In genomic region chr12:7642876-7643309, GRCh38 we compare ENCODE assay signal across 9 cellular contexts. TPM values are rescaled to one million over a fixed set of nuclear protein-coding genes. Genes with fewer than 3 reads are reported as not detected.
DNase-seq lines count a peak whose midpoint lies in the region; ATAC-seq, FAIRE-seq and TF ChIP-seq lines count a peak whose summit lies in the region.
"Had no signal": no experiment of that assay in that cellular context is flagged by ENCODE, and none has a peak within 500 bp of the region (broad histone marks: within the 10 kb centered on the region; RNA-seq: fewer than 3 reads in every experiment).

No MANE protein-coding gene starts in this region.

- ATAC-seq in GM21723 (IDR thresholded peaks at IDR 0.05; ENCODE audit: unreplicated experiment), result no peak
- no peak for ATAC-seq in aorta (ENCODE audit: low FRiP score)

- TF ChIP-seq CTCF in AG09309 (IDR thresholded peaks at IDR 0.05; ENCODE audit: control insufficient read depth, insufficient read depth, low read depth, low read length, missing control alignments) (peak; percentile 38), GM12875 (IDR thresholded peaks at IDR 0.05; ENCODE audit: borderline replicate concordance, insufficient read depth, low read depth, low read length) (peak; percentile 33; the same call in 1 of the 2 replicates), fibroblast of pulmonary artery (IDR thresholded peaks at IDR 0.05; ENCODE audit: low read length, missing control alignments) (peak; percentile 35)

- FAIRE-seq in GM12892 (lab: Jason Lieb, UNC), result no peak

- in situ Hi-C loops in SK-MEL-5 (cut with HindIII; ENCODE audit: low pct_unique_long_range_greater_than_20kb, low sequenced_read_pairs), result no loop called here

- WGBS in aorta, 2 donors, result 52 to 57% methylated on average over 8 of the region's 8 CpGs

- H3K9me3 ChIP-seq in aorta (ENCODE audit: control insufficient read depth, low read length), result no peaks in the 10 kb centered on the region

- no peaks in the 10 kb centered on the region for H3K36me3 ChIP-seq in aorta (ENCODE audit: control insufficient read depth in 1 of 2, insufficient read depth in 2 of 2, low read length in 1 of 2)

- no peak overlapping the region for H3K27ac ChIP-seq in aorta (ENCODE audit: low read depth in 1 of 2, low read length in 2 of 2)

- no peak for TF ChIP-seq POLR2A in GM12892 (IDR thresholded peaks at IDR 0.05; ENCODE audit: low read depth, low read length)

- intact Hi-C loops in aorta (cut with DNase I), result no loop called here

- no peaks in the 10 kb centered on the region for H3K27me3 ChIP-seq in aorta (ENCODE audit: control insufficient read depth in 1 of 2, insufficient read depth in 2 of 2, low read length in 1 of 2)

- no peaks in the 10 kb centered on the region for H3K4me1 ChIP-seq in aorta (ENCODE audit: control insufficient read depth in 1 of 2, insufficient read depth in 2 of 2, low read length in 2 of 2)

- DNase-seq in AG09309 (ENCODE audit: low read depth) (no peak), SK-MEL-5 (ENCODE audit: low read depth, low spot score) (peak; percentile 63), fibroblast of pulmonary artery (ENCODE audit: low read depth) (peak; percentile 21), GM12892 (ENCODE audit: insufficient read length) (no peak), hippocampal formation (lab: John Stamatoyannopoulos, UW) (no peak), aorta (no peak)

- H3K4me3 ChIP-seq in AG09309 (ENCODE audit: control insufficient read depth, low read depth, low read length) (no peak overlapping the region), GM12875 (ENCODE audit: low read depth, low read length) (no peak overlapping the region), fibroblast of pulmonary artery (replicated peaks; ENCODE audit: low read depth, low read length) (no peak overlapping the region), aorta (ENCODE audit: low read length in 2 of 2) (no peak overlapping the region)

RNA-seq across cellular contexts. Expression of gene APOBEC1, which starts 22.8 kb away (rescaled TPM):
- not detected in 2 replicates for total RNA-seq in SK-MEL-5 (2014; rRNA removed; shearing (Covaris generic))
- polyA plus RNA-seq in SK-MEL-5 (2015; cell fraction: cytosol; rRNA removed), result not detected in 2 replicates
- not detected in 2 replicates for polyA plus RNA-seq in SK-MEL-5 (2015; cell fraction: nucleus; rRNA removed)
- not detected for polyA plus RNA-seq in GM12892 (2012; ENCODE audit: missing spikeins)
- total RNA-seq in aorta, result not detected
- polyA plus RNA-seq in aorta, result 10 to 100 TPM in 1 of 2 donors, not detected in 1; 22.8 TPM
- total RNA-seq: mononuclear cell had no signal

RNA-seq across cellular contexts. Expression of gene GDF3, which starts 52.7 kb away (rescaled TPM):
- not detected in 2 replicates for total RNA-seq in SK-MEL-5 (2014; rRNA removed; shearing (Covaris generic))
- polyA plus RNA-seq in SK-MEL-5 (2015; cell fraction: cytosol; rRNA removed), result not detected in 2 replicates
- not detected in 2 replicates for polyA plus RNA-seq in SK-MEL-5 (2015; cell fraction: nucleus; rRNA removed)
- not detected for polyA plus RNA-seq in GM12892 (2012; ENCODE audit: missing spikeins)
- under 1 TPM; 0.30 to 0.84 TPM for total RNA-seq in aorta
- polyA plus RNA-seq in aorta, result not detected
- total RNA-seq: mononuclear cell had no signal

Comparison
In these comparisons a context has a peak if more than half of its experiments do, and no peak if none do; other contexts are left out.
1. DNase-seq: peak in SK-MEL-5 (single experiment) and fibroblast of pulmonary artery (single experiment); none in AG09309 (single experiment), GM12892 (single experiment), hippocampal formation (0 of 2) and aorta (0 of 2).
2. Peak in every context shown above with its lines, with median percentiles within 50 percentile points of each other: CTCF ChIP-seq.